In the genomic region with DNA sequence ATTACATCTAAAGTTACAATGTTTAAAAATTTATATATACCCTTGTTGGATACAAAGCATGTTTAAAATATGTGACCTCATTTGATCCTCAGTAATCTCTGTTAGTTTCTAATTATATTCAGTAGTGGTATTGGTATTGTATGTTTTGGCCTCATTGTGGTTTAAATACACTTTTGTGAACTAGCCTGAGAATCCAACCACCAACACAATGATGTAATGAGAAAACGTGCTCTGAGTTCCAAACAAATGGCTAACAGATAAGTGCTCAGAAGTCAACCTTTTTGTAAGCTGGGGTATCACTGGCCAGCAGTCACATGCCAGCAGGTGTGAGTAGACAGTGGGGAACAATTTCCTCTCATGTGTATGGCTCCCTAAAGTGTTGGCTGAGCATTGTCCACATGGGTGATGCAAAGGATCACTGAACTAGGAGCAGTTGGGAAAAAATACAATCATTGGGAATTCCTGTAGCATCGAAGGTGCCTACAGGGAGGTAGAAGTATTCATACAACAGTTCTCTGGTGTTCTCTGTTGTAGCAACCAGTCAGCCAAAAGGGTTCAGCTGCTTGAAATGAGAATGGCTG, we compare ENCODE assay signal across 1 cellular context.
TF ChIP-seq lines count a peak whose summit lies in the region.

No MANE protein-coding gene starts in this region.

TF ChIP-seq in GM12878, 131 proteins besides CTCF, POLR2A, EP300 and RAD21:
- TF ChIP-seq ATF7 (IDR thresholded peaks at IDR 0.05; ENCODE audit: low read depth), result peak; percentile 70
- TF ChIP-seq FOXK2 (IDR thresholded peaks at IDR 0.05), result no peak
- peak; percentile 25 to 46; a peak in 1 of 4 replicates for TF ChIP-seq BHLHE40 (IDR thresholded peaks at IDR 0.05; ENCODE audit: borderline replicate concordance in 1 of 2, low read depth in 2 of 2, low read length in 1 of 2)
- TF ChIP-seq RUNX3 (IDR thresholded peaks at IDR 0.05; ENCODE audit: low read length), result peak; percentile 65
- TF ChIP-seq KLF5 (IDR thresholded peaks at IDR 0.05; ENCODE audit: partially characterized antibody), result no peak
- TF ChIP-seq ZSCAN29 (IDR thresholded peaks at IDR 0.05), result no peak
